In genomic region chr2:9656270-9656766, GRCh38 we compare ENCODE assay signal across 9 cellular contexts. TPM values are rescaled to one million over a fixed set of nuclear protein-coding genes. Genes with fewer than 3 reads are reported as not detected.
DNase-seq lines count a peak whose midpoint lies in the region; ATAC-seq and TF ChIP-seq lines count a peak whose summit lies in the region.
"Had no signal": no experiment of that assay in that cellular context is flagged by ENCODE, and none has a peak within 500 bp of the region (broad histone marks: within the 10 kb centered on the region; RNA-seq: fewer than 3 reads in every experiment).

No MANE protein-coding gene starts in this region.

- H3K4me3 ChIP-seq in HUES48 (ENCODE audit: low read depth, low read length) (no peak overlapping the region), foreskin fibroblast (ENCODE audit: low read depth in 1 of 2, low read length in 2 of 2) (no peak overlapping the region), sigmoid colon (no peak overlapping the region)

- no peak overlapping the region for H3K9ac ChIP-seq in HUES48 (ENCODE audit: low read depth, low read length)
- H3K9ac ChIP-seq: parathyroid adenoma had no signal

- H3K27ac ChIP-seq in HUES48 (ENCODE audit: low read depth, low read length) (peak overlapping the region; percentile 51), sigmoid colon (no peak overlapping the region)
- H3K27ac ChIP-seq: parathyroid adenoma had no signal

- H3K36me3 ChIP-seq in HUES48 (ENCODE audit: control insufficient read depth, insufficient read depth, low read length) (no peaks in the 10 kb centered on the region), sigmoid colon (no peaks in the 10 kb centered on the region)

- peak; percentile 77 for ATAC-seq in GM21576 (IDR thresholded peaks at IDR 0.05; ENCODE audit: unreplicated experiment)

- H3K9me3 ChIP-seq in HUES48 (ENCODE audit: control insufficient read depth, insufficient read depth, low read length) (no peaks in the 10 kb centered on the region), sigmoid colon (no peaks in the 10 kb centered on the region)

- H3K4me1 ChIP-seq in HUES48 (ENCODE audit: control insufficient read depth, insufficient read depth, low read length) (0 out of 2 replicates have a peak, but pooled peaks cover 8% of the 10 kb centered on the region), sigmoid colon (no peaks in the 10 kb centered on the region)
- H3K4me1 ChIP-seq: parathyroid adenoma had no signal

- TF ChIP-seq EP300 in sigmoid colon (IDR thresholded peaks at IDR 0.05), result no peak

- DNase-seq in COLO829 (ENCODE audit: low spot score) (peak; percentile 66), foreskin fibroblast (peak; percentile 95), sigmoid colon (no peak), NCI-H526 treated with DMSO at 0.1 percent for 48 hours (lab: John Stamatoyannopoulos, UW) (no peak)
- peak; percentile 14 to 40 for DNase-seq in activated CD8-positive, alpha-beta memory T cell treated with anti-CD3 and anti-CD28 coated beads for 4 hours (ENCODE audit: low read depth in 2 of 2)
- peak; percentile 37 to 79 for DNase-seq in stimulated activated CD8-positive, alpha-beta memory T cell treated with anti-CD3 and anti-CD28 coated beads, Interleukin-7, amount 100 ng/mL, for 48 hours (ENCODE audit: extremely low read depth in 1 of 2, low read depth in 1 of 2)

- TF ChIP-seq CTCF in foreskin fibroblast (IDR thresholded peaks at IDR 0.05; ENCODE audit: low read depth, low read length) (no peak), sigmoid colon (IDR thresholded peaks at IDR 0.05) (no peak)

- WGBS in sigmoid colon, 2 donors, result 83 to 85% methylated on average over 11 of the region's 11 CpGs

- no peaks in the 10 kb centered on the region for H3K27me3 ChIP-seq in HUES48 (ENCODE audit: control insufficient read depth, insufficient read depth, low read length)
- H3K27me3 ChIP-seq in sigmoid colon, result no peaks in the 10 kb centered on the region

- intact Hi-C loops in sigmoid colon (cut with DNase I), result no loop called here

- no peak for TF ChIP-seq POLR2A in sigmoid colon (IDR thresholded peaks at IDR 0.05)

RNA-seq across cellular contexts. Expression of gene YWHAQ, which starts 25.5 kb away (rescaled TPM):
- total RNA-seq in sigmoid colon, result 100 to 1,000 TPM; 179 to 273 (median 229) TPM
- polyA plus RNA-seq in sigmoid colon, result 100 to 1,000 TPM; 179 to 240 (median 201) TPM

Comparison
In these comparisons a context has a peak if more than half of its experiments do, and no peak if none do; other contexts are left out.
1. DNase-seq: peak in COLO829 (single experiment), activated CD8-positive, alpha-beta memory T cell treated with anti-CD3 and anti-CD28 coated beads for 4 hours (2 of 2), foreskin fibroblast (2 of 2) and stimulated activated CD8-positive, alpha-beta memory T cell treated with anti-CD3 and anti-CD28 coated beads, Interleukin-7, amount 100 ng/mL, for 48 hours (2 of 2); none in sigmoid colon (single experiment) and NCI-H526 treated with DMSO at 0.1 percent for 48 hours (single experiment).